3 cellular contexts compared by ENCODE assay signal in genomic region chr11:32708978-32709377, GRCh38.
DNase-seq lines count a peak whose midpoint lies in the region; ATAC-seq, FAIRE-seq and TF ChIP-seq lines count a peak whose summit lies in the region.
"Not testable (repeated sequence)": the region's sequence is repeated elsewhere in the genome, so short reads cannot be mapped to it uniquely, and the experiment has no call there.

No MANE protein-coding gene starts in this region.

- in situ Hi-C loops in GM12878 (cut with MboI); K562 (cut with MboI); HepG2 (cut with HindIII; ENCODE audit: extremely low pct_ligation_motif_present, low pct_unique_long_range_greater_than_20kb): not testable (repeated sequence)

- CTCF ChIA-PET in GM12878 (lab: Yijun Ruan, JAX); K562 (lab: Yijun Ruan, JAX; ENCODE audit: low intra/inter-chr PET ratio); HepG2 (lab: Yijun Ruan, JAX; ENCODE audit: low intra/inter-chr PET ratio, low total read pairs): not testable (repeated sequence)

- not testable (repeated sequence) for ATAC-seq in GM12878, K562, HepG2

- not testable (repeated sequence) for DNase-seq in GM12878 (ENCODE audit: low read depth, low spot score); K562 (ENCODE audit: extremely low read depth in 1 of 4, low spot score in 3 of 4); HepG2 (ENCODE audit: low spot score)

- not testable (repeated sequence) for H3K4me1 ChIP-seq in GM12878 (ENCODE audit: control insufficient read depth, insufficient read depth, low read length); K562 (replicated peaks in 1 of 2; ENCODE audit: control insufficient read depth in 2 of 2, insufficient read depth in 2 of 2, low read length in 2 of 2)
- peaks cover 13% of the 10 kb centered on the region for H3K4me1 ChIP-seq in HepG2 (ENCODE audit: insufficient read depth, low read length)

- POLR2A ChIA-PET in GM12878 (lab: Charles Lee); K562 (lab: Yijun Ruan, JAX); HepG2 (lab: Yijun Ruan, JAX): not testable (repeated sequence)

- H3K9me1 ChIP-seq in K562 (ENCODE audit: control insufficient read depth, insufficient read depth, low read length), result not testable (repeated sequence)

- H3K79me2 ChIP-seq in GM12878 (ENCODE audit: control insufficient read depth, insufficient read depth, low read length); K562 (ENCODE audit: control insufficient read depth, insufficient read depth, low read length); HepG2 (ENCODE audit: insufficient read depth, low read length): not testable (repeated sequence)

- H3K27ac ChIP-seq in GM12878 (ENCODE audit: control insufficient read depth, insufficient read depth); K562 (ENCODE audit: extremely low read depth, low read depth, low read length); HepG2 (ENCODE audit: extremely low read length, insufficient read depth, low read length): not testable (repeated sequence)

- not testable (repeated sequence) for H4K20me1 ChIP-seq in GM12878 (ENCODE audit: control insufficient read depth, insufficient read depth); K562 (replicated peaks; ENCODE audit: control insufficient read depth, insufficient read depth, low read length); HepG2 (ENCODE audit: insufficient read depth, low read length)

- intact Hi-C loops in GM12878 (cut with micrococcal nuclease; ENCODE audit: unreplicated experiment); K562 (cut with micrococcal nuclease); HepG2 (cut with micrococcal nuclease; ENCODE audit: unreplicated experiment): not testable (repeated sequence)

- not testable (repeated sequence) for H3K9ac ChIP-seq in GM12878 (ENCODE audit: control insufficient read depth, insufficient read depth, low read length); K562 (ENCODE audit: insufficient read depth in 1 of 2, low read depth in 2 of 2, low read length in 2 of 2); HepG2 (ENCODE audit: insufficient read depth, low read depth, low read length)

- TF ChIP-seq POLR2A in GM12878 (IDR thresholded peaks at IDR 0.05; ENCODE audit: low read depth, low read length); K562 (conservative IDR thresholded peaks at IDR 0.05); HepG2 (IDR thresholded peaks at IDR 0.05; ENCODE audit: insufficient read depth in 1 of 2, low read depth in 2 of 2, low read length in 2 of 2): not testable (repeated sequence)

- not testable (repeated sequence) for H3K4me3 ChIP-seq in GM12878; K562; HepG2 (replicated peaks in 1 of 3; ENCODE audit: insufficient read depth in 1 of 3, low read depth in 2 of 3, low read length in 3 of 3)

- RAD21 ChIA-PET in GM12878 (lab: Charles Lee; ENCODE audit: unreplicated experiment), result not testable (repeated sequence)

- TF ChIP-seq RAD21 in GM12878 (IDR thresholded peaks at IDR 0.05; ENCODE audit: insufficient read depth, low read depth, low read length); K562 (CRISPR knock-in tag; conservative IDR thresholded peaks at IDR 0.05 in 1 of 2, IDR thresholded peaks at IDR 0.05 in 1 of 2); HepG2 (CRISPR knock-in tag; IDR thresholded peaks at IDR 0.05): not testable (repeated sequence)

- H3K4me2 ChIP-seq in GM12878 (ENCODE audit: control insufficient read depth, insufficient read depth); K562 (ENCODE audit: insufficient read depth, low read length); HepG2 (ENCODE audit: low read depth, low read length): not testable (repeated sequence)

- not testable (repeated sequence) for BruUV-seq in GM12878 (replicated peaks; lab: Mats Ljungman, UMichigan); K562 (replicated peaks; lab: Mats Ljungman, UMichigan); HepG2 (replicated peaks; lab: Mats Ljungman, UMichigan)

- not testable (repeated sequence) for FAIRE-seq in GM12878 (lab: Jason Lieb, UNC); K562 (lab: Jason Lieb, UNC); HepG2 (lab: Jason Lieb, UNC)

- not testable (repeated sequence) for TF ChIP-seq CTCF in GM12878 (IDR thresholded peaks at IDR 0.05 in 2 of 3, conservative IDR thresholded peaks at IDR 0.05 in 1 of 3; ENCODE audit: control insufficient read depth in 2 of 3, extremely low read depth in 1 of 3, insufficient read depth in 1 of 3, low read depth in 3 of 3, low read length in 3 of 3); K562 (IDR thresholded peaks at IDR 0.05 in 2 of 3, conservative IDR thresholded peaks at IDR 0.05 in 1 of 3; ENCODE audit: insufficient read depth in 2 of 3, low read depth in 1 of 3, low read length in 3 of 3); HepG2 (CRISPR knock-in tag; IDR thresholded peaks at IDR 0.05)

- H3K27me3 ChIP-seq in GM12878 (replicated peaks in 1 of 2; ENCODE audit: control insufficient read depth in 2 of 2, insufficient read depth in 2 of 2, low read length in 1 of 2); HepG2 (ENCODE audit: control insufficient read depth in 1 of 2, insufficient read depth in 2 of 2, low read length in 2 of 2): not testable (repeated sequence)
- peaks cover 2 to 15% of the 10 kb centered on the region in 2 experiments; a peak in 3 of 5 replicates for H3K27me3 ChIP-seq in K562 (ENCODE audit: control insufficient read depth in 2 of 2, insufficient read depth in 2 of 2, low read length in 2 of 2)

- SMC1A ChIA-PET in GM12878 (lab: Charles Lee; ENCODE audit: uncharacterized antibody, unreplicated experiment), result not testable (repeated sequence)

- not testable (repeated sequence) for H2AFZ ChIP-seq in GM12878 (ENCODE audit: control insufficient read depth, low read depth, low read length); K562 (ENCODE audit: low read depth, low read length); HepG2 (ENCODE audit: low read length)

- 56% methylated on average over 3 of the region's 3 CpGs for WGBS in GM12878 (ENCODE audit: insufficient coverage, insufficient replicate concordance, low lambda C conversion rate, missing lambda C conversion rate)
- 5% methylated on average over 3 of the region's 3 CpGs for WGBS in K562 (ENCODE audit: insufficient coverage, low coverage, missing lambda C conversion rate)
- WGBS in HepG2 (ENCODE audit: low lambda C conversion rate), result 55% methylated on average over 3 of the region's 3 CpGs

- TF ChIP-seq EP300 in GM12878 (IDR thresholded peaks at IDR 0.05; ENCODE audit: borderline replicate concordance in 1 of 2, control insufficient read depth in 1 of 2, low read depth in 2 of 2, low read length in 2 of 2); K562 (IDR thresholded peaks at IDR 0.05; ENCODE audit: low read length); HepG2 (IDR thresholded peaks at IDR 0.05; ENCODE audit: low read depth in 2 of 2, low read length in 2 of 2); HepG2 (CRISPR knock-in tag; IDR thresholded peaks at IDR 0.05; ENCODE audit: borderline replicate concordance): not testable (repeated sequence)

- H3K36me3 ChIP-seq in GM12878 (ENCODE audit: control insufficient read depth in 2 of 2, insufficient read depth in 2 of 2, low read length in 1 of 2); K562 (ENCODE audit: control insufficient read depth, insufficient read depth, low read length); HepG2 (replicated peaks in 1 of 2; ENCODE audit: control insufficient read depth in 1 of 2, insufficient read depth in 2 of 2, low read length in 2 of 2): not testable (repeated sequence)

- H3K9me3 ChIP-seq in GM12878 (replicated peaks; ENCODE audit: control insufficient read depth, insufficient read depth, low read length); K562 (replicated peaks; ENCODE audit: control insufficient read depth, insufficient read depth, low read depth, low read length); HepG2 (ENCODE audit: low read length): not testable (repeated sequence)

TF ChIP-seq in GM12878, 131 proteins besides CTCF, POLR2A, EP300 and RAD21:
- TF ChIP-seq RAD51 (IDR thresholded peaks at IDR 0.05), result peak; percentile 52; the same call in 1 of the 2 replicates

TF ChIP-seq in HepG2, 621 proteins besides CTCF, POLR2A, EP300 and RAD21:
- peak; percentile 77; the same call in 1 of the 2 replicates for TF ChIP-seq RAD51 (IDR thresholded peaks at IDR 0.05; ENCODE audit: borderline replicate concordance)
